15 cellular contexts compared by ENCODE assay signal in the genomic region with DNA sequence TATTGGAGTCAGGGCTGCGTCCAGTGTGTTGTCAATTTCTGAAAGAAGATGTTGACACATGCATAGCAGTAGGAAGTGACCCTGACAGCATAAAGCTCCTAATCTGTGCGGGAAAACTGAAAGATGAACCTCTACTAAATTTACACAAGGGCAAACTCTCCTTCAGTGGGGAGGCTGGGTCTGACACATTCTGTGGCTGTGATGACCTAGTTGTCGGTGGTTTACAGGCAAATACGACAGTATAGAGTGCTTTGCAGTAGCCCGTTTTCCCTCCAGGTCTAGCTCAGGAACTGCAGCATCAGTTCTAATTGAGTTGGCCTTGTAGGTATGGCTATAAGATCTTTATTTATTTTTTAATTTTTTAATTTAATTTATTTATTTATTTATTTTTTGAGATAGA. TPM values are rescaled to one million over a fixed set of nuclear protein-coding genes. Genes with fewer than 3 reads are reported as not detected.
DNase-seq lines count a peak whose midpoint lies in the region; ATAC-seq lines count a peak whose summit lies in the region.
"Had no signal": no experiment of that assay in that cellular context is flagged by ENCODE, and none has a peak within 500 bp of the region (broad histone marks: within the 10 kb centered on the region; RNA-seq: fewer than 3 reads in every experiment).

No MANE protein-coding gene starts in this region.

- peak; percentile 25 for DNase-seq in NK-92 treated with Interleukin-12 subunit alpha and Interleukin-12 subunit beta, amount 100 ng/mL, for 24 hours (lab: John Stamatoyannopoulos, UW)
- DNase-seq in NK-92 (lab: John Stamatoyannopoulos, UW; ENCODE audit: unreplicated experiment) (no peak), MV-4-11 (lab: John Stamatoyannopoulos, UW) (peak; percentile 83), immature natural killer cell (peak; percentile 76 to 78 (median 77)), RKO (ENCODE audit: low spot score) (no peak)
- no peak for DNase-seq in stimulated activated effector memory CD8-positive, alpha-beta T cell treated with anti-CD3 and anti-CD28 coated beads, Interleukin-12 subunit alpha, Interleukin-12 subunit beta, amount 100 ng/mL, for 72 hours (ENCODE audit: low spot score in 2 of 2)
- DNase-seq: AML-193; Caco-2; CD8-positive, alpha-beta memory T cell; DND-41; GDM1; GM23248 had no signal

- H3K36me3 Mint-ChIP-seq in immature natural killer cell, result peaks cover 0 to under 1% (median 0%) of the 10 kb centered on the region in 3 donors
- H3K36me3 Mint-ChIP-seq in stimulated activated effector memory CD8-positive, alpha-beta T cell treated with anti-CD3 and anti-CD28 coated beads, Interleukin-12 subunit alpha, Interleukin-12 subunit beta, amount 100 ng/mL, for 72 hours, result no peaks in the 10 kb centered on the region
- H3K36me3 Mint-ChIP-seq: CD8-positive, alpha-beta memory T cell had no signal

- H3K27me3 Mint-ChIP-seq in immature natural killer cell (ENCODE audit: low read depth in 3 of 3), result peaks cover 4 to 11% (median 6%) of the 10 kb centered on the region in 3 donors

- H3K4me3 Mint-ChIP-seq in immature natural killer cell, result peak overlapping the region; percentile 1 to 70 (median 53)
- no peak overlapping the region for H3K4me3 Mint-ChIP-seq in stimulated activated effector memory CD8-positive, alpha-beta T cell treated with anti-CD3 and anti-CD28 coated beads, Interleukin-12 subunit alpha, Interleukin-12 subunit beta, amount 100 ng/mL, for 72 hours

- H3K27ac Mint-ChIP-seq in immature natural killer cell, result peak overlapping the region; percentile 37 to 91 (median 82)
- H3K27ac Mint-ChIP-seq in stimulated activated effector memory CD8-positive, alpha-beta T cell treated with anti-CD3 and anti-CD28 coated beads, Interleukin-12 subunit alpha, Interleukin-12 subunit beta, amount 100 ng/mL, for 72 hours, result no peak overlapping the region

- H3K4me1 Mint-ChIP-seq in immature natural killer cell, result peaks cover 36% of the 10 kb centered on the region in 2 donors
- peaks cover 8% of the 10 kb centered on the region for H3K4me1 Mint-ChIP-seq in stimulated activated effector memory CD8-positive, alpha-beta T cell treated with anti-CD3 and anti-CD28 coated beads, Interleukin-12 subunit alpha, Interleukin-12 subunit beta, amount 100 ng/mL, for 72 hours

- H3K9me3 Mint-ChIP-seq in immature natural killer cell, result no peaks in the 10 kb centered on the region
- H3K9me3 Mint-ChIP-seq in stimulated activated effector memory CD8-positive, alpha-beta T cell treated with anti-CD3 and anti-CD28 coated beads, Interleukin-12 subunit alpha, Interleukin-12 subunit beta, amount 100 ng/mL, for 72 hours, result no peaks in the 10 kb centered on the region
- H3K9me3 Mint-ChIP-seq: CD8-positive, alpha-beta memory T cell had no signal

- ATAC-seq in stimulated activated effector memory CD8-positive, alpha-beta T cell treated with anti-CD3 and anti-CD28 coated beads, Interleukin-12 subunit alpha, Interleukin-12 subunit beta, amount 100 ng/mL, for 72 hours, result peak; percentile 83
- ATAC-seq in GM19452 (IDR thresholded peaks at IDR 0.05; ENCODE audit: unreplicated experiment) (no peak), HG03280 (IDR thresholded peaks at IDR 0.05; ENCODE audit: unreplicated experiment) (no peak)
- ATAC-seq: HCT116 had no signal

RNA-seq across cellular contexts. Expression of a gene that starts 14.8 kb away (rescaled TPM):
- 10 to 100 TPM; 50.8 to 69.3 (median 53.9) TPM for polyA plus RNA-seq in immature natural killer cell

RNA-seq across cellular contexts. Expression of a gene that starts 19.0 kb away (rescaled TPM):
- not detected for polyA plus RNA-seq in immature natural killer cell
- polyA plus RNA-seq: CD8-positive, alpha-beta memory T cell had no signal

RNA-seq across cellular contexts. Expression of a gene that starts 25.9 kb away (rescaled TPM):
- not detected for polyA plus RNA-seq in immature natural killer cell
- polyA plus RNA-seq: CD8-positive, alpha-beta memory T cell had no signal

Comparison
In these comparisons a context has a peak if more than half of its experiments do, and no peak if none do; other contexts are left out.
1. DNase-seq: peak in NK-92 treated with Interleukin-12 subunit alpha and Interleukin-12 subunit beta, amount 100 ng/mL, for 24 hours (single experiment), MV-4-11 (single experiment) and immature natural killer cell (3 of 3); none in NK-92 (single experiment), stimulated activated effector memory CD8-positive, alpha-beta T cell treated with anti-CD3 and anti-CD28 coated beads, Interleukin-12 subunit alpha, Interleukin-12 subunit beta, amount 100 ng/mL, for 72 hours (0 of 2) and RKO (single experiment).